ENCODE assay signal across 20 cellular contexts in the genomic region with DNA sequence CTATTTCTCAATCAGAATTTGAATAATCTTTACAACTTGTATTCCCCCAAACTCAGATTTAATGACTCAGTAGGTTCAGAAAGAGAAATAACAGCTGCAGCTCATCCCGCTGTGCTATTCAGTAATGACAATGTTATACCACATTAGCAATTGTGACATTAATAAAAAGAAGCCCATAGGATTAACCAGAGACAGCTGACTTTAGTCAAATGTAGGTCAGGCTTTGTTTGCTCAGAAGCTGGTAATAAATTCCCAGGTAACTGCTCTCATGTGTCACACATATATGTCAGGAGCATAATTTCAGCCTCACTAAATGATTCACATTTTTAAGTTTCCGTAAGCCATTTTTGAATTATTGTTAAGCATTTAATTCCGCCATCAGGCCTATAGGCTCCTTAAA.
DNase-seq lines count a peak whose midpoint lies in the region; ATAC-seq lines count a peak whose summit lies in the region.
"Had no signal": no experiment of that assay in that cellular context is flagged by ENCODE, and none has a peak within 500 bp of the region (broad histone marks: within the 10 kb centered on the region; RNA-seq: fewer than 3 reads in every experiment).

No MANE protein-coding gene starts in this region.

- no peak overlapping the region for H3K4me3 Mint-ChIP-seq in effector memory CD8-positive, alpha-beta T cell
- H3K4me3 Mint-ChIP-seq: CD4-positive, CD25-positive, alpha-beta regulatory T cell had no signal

- H3K36me3 Mint-ChIP-seq in effector memory CD8-positive, alpha-beta T cell (ENCODE audit: insufficient read depth), result no peaks in the 10 kb centered on the region
- H3K36me3 Mint-ChIP-seq: CD4-positive, CD25-positive, alpha-beta regulatory T cell had no signal

- H3K27ac Mint-ChIP-seq in effector memory CD8-positive, alpha-beta T cell, result no peak overlapping the region
- H3K27ac Mint-ChIP-seq: CD4-positive, CD25-positive, alpha-beta regulatory T cell had no signal

- DNase-seq in NCI-H510A treated with DMSO at 0.1 percent for 48 hours (lab: John Stamatoyannopoulos, UW) (peak; percentile 2), NCI-H510A (lab: John Stamatoyannopoulos, UW) (no peak), NCI-H748 treated with DMSO at 0.1 percent for 48 hours (lab: John Stamatoyannopoulos, UW) (peak; percentile 60), myocyte (ENCODE audit: low read depth) (peak; percentile 81), skeletal muscle cell (ENCODE audit: low read depth) (peak; percentile 4), amniotic stem cell (lab: John Stamatoyannopoulos, UW) (no peak)
- no peak for DNase-seq in effector memory CD8-positive, alpha-beta T cell
- no peak for DNase-seq in stimulated activated naive CD8-positive, alpha-beta T cell treated with anti-CD3 and anti-CD28 coated beads, Interleukin-15, Interleukin-2, amounts not matched to agents 100 U/mL and 50 U/mL, for 24 hours
- DNase-seq: BE2C; CD4-positive, CD25-positive, alpha-beta regulatory T cell; COR-L47; DMS 273 treated with DMSO at 0.1 percent for 48 hours; EL; NCI-H1105 treated with DMSO at 0.1 percent for 48 hours; NCI-H1930; NCI-H2171 treated with DMSO at 0.1 percent for 48 hours; NCI-H446; SHP77 had no signal

- no peaks in the 10 kb centered on the region for H3K27me3 Mint-ChIP-seq in effector memory CD8-positive, alpha-beta T cell
- H3K27me3 Mint-ChIP-seq: CD4-positive, CD25-positive, alpha-beta regulatory T cell had no signal

- H3K4me1 Mint-ChIP-seq in effector memory CD8-positive, alpha-beta T cell (ENCODE audit: low read depth in 2 of 2), result no peaks in the 10 kb centered on the region

- peaks cover 4 to 7% of the 10 kb centered on the region in 2 donors for H3K9me3 Mint-ChIP-seq in effector memory CD8-positive, alpha-beta T cell

- H3K4me3 ChIP-seq in skeletal muscle cell (ENCODE audit: low read depth, low read length), result no peak overlapping the region
- H3K4me3 ChIP-seq: K562 had no signal

- ATAC-seq in effector memory CD8-positive, alpha-beta T cell (replicated peaks), result no peak
- ATAC-seq in stimulated activated naive CD8-positive, alpha-beta T cell treated with anti-CD3 and anti-CD28 coated beads, Interleukin-15, Interleukin-2, amounts not matched to agents 100 U/mL and 50 U/mL, for 24 hours, result no peak
- ATAC-seq: K562, SK-N-SH treated with all-trans-retinoic acid at 6 μM for 48 hours had no signal

Comparison
In these comparisons a context has a peak if more than half of its experiments do, and no peak if none do; other contexts are left out.
1. DNase-seq: peak in NCI-H510A treated with DMSO at 0.1 percent for 48 hours (single experiment), NCI-H748 treated with DMSO at 0.1 percent for 48 hours (single experiment), myocyte (single experiment) and skeletal muscle cell (single experiment); none in NCI-H510A (single experiment), effector memory CD8-positive, alpha-beta T cell (0 of 3), stimulated activated naive CD8-positive, alpha-beta T cell treated with anti-CD3 and anti-CD28 coated beads, Interleukin-15, Interleukin-2, amounts not matched to agents 100 U/mL and 50 U/mL, for 24 hours (single experiment) and amniotic stem cell (single experiment).